Comparison of ENCODE assay signal across 28 cellular contexts in genomic region chr7:10657201-10657600, GRCh38.
"Had no signal": no experiment of that assay in that cellular context is flagged by ENCODE, and none has a peak within 500 bp of the region (broad histone marks: within the 10 kb centered on the region; RNA-seq: fewer than 3 reads in every experiment).

No MANE protein-coding gene starts in this region.

- ATAC-seq: esophagus mucosa; gastrocnemius medialis; left lobe of liver; naive thymus-derived CD4-positive, alpha-beta T cell; sciatic nerve; stimulated activated effector memory CD8-positive, alpha-beta T cell treated with anti-CD3 and anti-CD28 coated beads, Interleukin-12 subunit alpha, Interleukin-12 subunit beta, amount 100 ng/mL, for 72 hours; stimulated activated naive CD8-positive, alpha-beta T cell treated with anti-CD3 and anti-CD28 coated beads, Interleukin-15, Interleukin-2, amounts not matched to agents 100 U/mL and 50 U/mL, for 24 hours had no signal

- H3K36me3 ChIP-seq: gastrocnemius medialis, prostate gland, right atrium auricular region, tibial artery had no signal

- H3K4me2 ChIP-seq: smooth muscle cell had no signal

- H3K9me3 Mint-ChIP-seq: nephron; stimulated activated effector memory CD8-positive, alpha-beta T cell treated with anti-CD3 and anti-CD28 coated beads, Interleukin-12 subunit alpha, Interleukin-12 subunit beta, amount 100 ng/mL, for 72 hours; type B pancreatic cell had no signal

- H3K27ac Mint-ChIP-seq: naive thymus-derived CD4-positive, alpha-beta T cell; nephron; stimulated activated effector memory CD8-positive, alpha-beta T cell treated with anti-CD3 and anti-CD28 coated beads, Interleukin-12 subunit alpha, Interleukin-12 subunit beta, amount 100 ng/mL, for 72 hours; type B pancreatic cell had no signal

- H3K27ac ChIP-seq: dorsolateral prefrontal cortex, epithelial cell of prostate, gastrocnemius medialis, prostate gland, right atrium auricular region, testis, tibial artery had no signal

- H3K4me3 Mint-ChIP-seq: naive thymus-derived CD4-positive, alpha-beta T cell; nephron; stimulated activated effector memory CD8-positive, alpha-beta T cell treated with anti-CD3 and anti-CD28 coated beads, Interleukin-12 subunit alpha, Interleukin-12 subunit beta, amount 100 ng/mL, for 72 hours; type B pancreatic cell had no signal

- H3K4me1 Mint-ChIP-seq: naive thymus-derived CD4-positive, alpha-beta T cell; nephron; stimulated activated effector memory CD8-positive, alpha-beta T cell treated with anti-CD3 and anti-CD28 coated beads, Interleukin-12 subunit alpha, Interleukin-12 subunit beta, amount 100 ng/mL, for 72 hours had no signal

- H3K4me3 ChIP-seq: dorsolateral prefrontal cortex, gastrocnemius medialis, prostate gland, right atrium auricular region, smooth muscle cell, testis, tibial artery had no signal

- H3K27me3 Mint-ChIP-seq: type B pancreatic cell had no signal

- H3K36me3 Mint-ChIP-seq: naive thymus-derived CD4-positive, alpha-beta T cell; stimulated activated effector memory CD8-positive, alpha-beta T cell treated with anti-CD3 and anti-CD28 coated beads, Interleukin-12 subunit alpha, Interleukin-12 subunit beta, amount 100 ng/mL, for 72 hours; type B pancreatic cell had no signal

- DNase-seq: dorsolateral prefrontal cortex; effector CD4-positive, alpha-beta T cell; foreskin fibroblast; gastrocnemius medialis; head of caudate nucleus; kidney; mesenchymal stem cell; midbrain; naive thymus-derived CD4-positive, alpha-beta T cell; nucleus accumbens; stimulated activated CD4-positive, alpha-beta T cell treated with anti-CD3 and anti-CD28 coated beads, Interleukin-12 subunit alpha, Interleukin-12 subunit beta, amount 100 ng/mL, for 4 hours; stimulated activated CD4-positive, alpha-beta T cell treated with anti-CD3 and anti-CD28 coated beads, Interleukin-1b, Interleukin-23, amount 100 ng/mL, for 48 hours; stimulated activated CD4-positive, alpha-beta T cell treated with anti-CD3 and anti-CD28 coated beads, Interleukin-4, amount 100 ng/mL, for 24 hours; stimulated activated naive CD8-positive, alpha-beta T cell treated with anti-CD3 and anti-CD28 coated beads, Interleukin-15, Interleukin-2, amounts not matched to agents 100 U/mL and 50 U/mL, for 24 hours; substantia nigra; testis; tibial artery had no signal

- H3K27me3 ChIP-seq: dorsolateral prefrontal cortex, gastrocnemius medialis, right atrium auricular region, testis, tibial artery had no signal

- H3K4me1 ChIP-seq: gastrocnemius medialis, prostate gland, right atrium auricular region, testis, tibial artery had no signal

- H3K9me3 ChIP-seq: gastrocnemius medialis, prostate gland, right atrium auricular region, testis, tibial artery had no signal

- FAIRE-seq: colon, kidney had no signal
